In the genomic region with DNA sequence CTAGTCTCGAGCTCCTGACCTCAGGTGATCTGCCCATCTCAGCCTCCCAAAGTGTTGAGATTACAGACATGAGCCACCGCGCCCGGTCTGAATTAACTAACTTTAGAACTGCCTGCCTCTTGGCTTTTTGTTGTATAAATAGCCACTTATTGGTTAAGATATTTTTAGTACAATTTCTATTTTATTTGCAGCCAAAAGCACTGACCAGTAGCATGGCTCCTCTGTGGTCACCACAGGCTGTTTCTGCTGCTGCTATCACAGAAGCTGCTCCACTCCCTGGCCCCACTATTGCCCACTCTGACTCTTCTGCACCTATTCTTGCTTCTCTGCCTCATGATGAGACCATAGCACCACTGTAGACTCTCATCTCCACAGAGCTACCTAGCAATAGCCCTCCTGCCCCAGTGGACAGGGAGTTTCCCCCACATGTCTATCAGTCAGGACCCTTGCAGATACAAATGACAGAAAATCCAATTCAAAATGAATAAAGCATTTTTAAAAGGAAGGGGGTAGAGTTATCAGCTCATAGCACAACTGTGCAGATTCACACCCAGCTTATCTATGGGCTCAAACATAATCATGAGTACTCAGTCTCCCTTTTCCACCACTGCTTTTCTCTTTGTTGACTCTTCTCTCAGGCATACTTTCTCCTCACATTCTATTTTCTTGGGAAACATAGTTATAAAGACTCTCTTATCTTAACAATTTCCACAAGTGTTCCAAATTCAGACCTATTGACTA, we compare ENCODE assay signal across 32 cellular contexts.
"Had no signal": no experiment of that assay in that cellular context is flagged by ENCODE, and none has a peak within 500 bp of the region (broad histone marks: within the 10 kb centered on the region; RNA-seq: fewer than 3 reads in every experiment).

No MANE protein-coding gene starts in this region.

- H3K9ac ChIP-seq: neural progenitor cell had no signal

- H3K36me3 Mint-ChIP-seq: immature natural killer cell; naive B cell; natural killer cell; neural progenitor cell; stimulated activated effector memory CD8-positive, alpha-beta T cell treated with anti-CD3 and anti-CD28 coated beads, Interleukin-12 subunit alpha, Interleukin-12 subunit beta, amount 100 ng/mL, for 72 hours had no signal

- H3K4me3 ChIP-seq: left lung, lower lobe of right lung, neural progenitor cell, ovary, right atrium auricular region, right lobe of liver, skin epidermis, suprapubic skin, thoracic aorta, tibial artery, upper lobe of right lung had no signal

- H3K27ac Mint-ChIP-seq: immature natural killer cell; natural killer cell; nephron progenitor cell; neural progenitor cell; progenitor cell of endocrine pancreas; stimulated activated effector memory CD8-positive, alpha-beta T cell treated with anti-CD3 and anti-CD28 coated beads, Interleukin-12 subunit alpha, Interleukin-12 subunit beta, amount 100 ng/mL, for 72 hours; stimulated activated naive CD8-positive, alpha-beta T cell treated with anti-CD3 and anti-CD28 coated beads, Interleukin-15, Interleukin-2, amounts not matched to agents 100 ng/mL and 50 ng/mL, for 24 hours had no signal

- H3K9me3 ChIP-seq: left lung, lower lobe of right lung, neutrophil, ovary, right atrium auricular region, right lobe of liver, suprapubic skin, thoracic aorta, tibial artery, upper lobe of right lung had no signal

- H3K36me3 ChIP-seq: left lung, lower lobe of right lung, neural progenitor cell, neutrophil, ovary, right atrium auricular region, right lobe of liver, suprapubic skin, thoracic aorta, tibial artery, upper lobe of right lung had no signal

- H3K9me3 Mint-ChIP-seq: natural killer cell; nephron progenitor cell; neural progenitor cell; stimulated activated effector memory CD8-positive, alpha-beta T cell treated with anti-CD3 and anti-CD28 coated beads, Interleukin-12 subunit alpha, Interleukin-12 subunit beta, amount 100 ng/mL, for 72 hours; stimulated activated naive CD8-positive, alpha-beta T cell treated with anti-CD3 and anti-CD28 coated beads, Interleukin-15, Interleukin-2, amounts not matched to agents 100 ng/mL and 50 ng/mL, for 24 hours had no signal

- H3K4me2 ChIP-seq: neural progenitor cell had no signal

- FAIRE-seq: islet of Langerhans, kidney, urothelium cell line had no signal

- H3K4me3 Mint-ChIP-seq: immature natural killer cell; naive B cell; natural killer cell; nephron progenitor cell; neural progenitor cell; stimulated activated effector memory CD8-positive, alpha-beta T cell treated with anti-CD3 and anti-CD28 coated beads, Interleukin-12 subunit alpha, Interleukin-12 subunit beta, amount 100 ng/mL, for 72 hours; stimulated activated naive CD8-positive, alpha-beta T cell treated with anti-CD3 and anti-CD28 coated beads, Interleukin-15, Interleukin-2, amounts not matched to agents 100 ng/mL and 50 ng/mL, for 24 hours had no signal

- ATAC-seq: left colon; left lung; lower lobe of right lung; natural killer cell; right lobe of liver; stimulated activated effector memory CD8-positive, alpha-beta T cell treated with anti-CD3 and anti-CD28 coated beads, Interleukin-12 subunit alpha, Interleukin-12 subunit beta, amount 100 ng/mL, for 72 hours; upper lobe of right lung had no signal

- H3K27me3 ChIP-seq: left lung, neural progenitor cell, neutrophil, ovary, right atrium auricular region, right lobe of liver, suprapubic skin, tibial artery, upper lobe of right lung had no signal

- H3K4me1 Mint-ChIP-seq: immature natural killer cell; naive B cell; natural killer cell; nephron progenitor cell; neural progenitor cell; stimulated activated effector memory CD8-positive, alpha-beta T cell treated with anti-CD3 and anti-CD28 coated beads, Interleukin-12 subunit alpha, Interleukin-12 subunit beta, amount 100 ng/mL, for 72 hours had no signal

- H3K4me1 ChIP-seq: left lung, lower lobe of right lung, neural progenitor cell, right lobe of liver, suprapubic skin, tibial artery, upper lobe of right lung had no signal

- H2AFZ ChIP-seq: neural progenitor cell had no signal

- DNase-seq: hypothalamus; immature natural killer cell; kidney; left colon; left lung; lower lobe of right lung; mammary epithelial cell; mesenchymal stem cell; naive B cell; natural killer cell; nephron progenitor cell; occipital lobe; ovary; right lobe of liver; stimulated activated CD4-positive, alpha-beta T cell treated with anti-CD3 and anti-CD28 coated beads, Interleukin-12 subunit alpha, Interleukin-12 subunit beta, amount 100 ng/mL, for 4 hours; stimulated activated CD4-positive, alpha-beta T cell treated with anti-CD3 and anti-CD28 coated beads, Interleukin-15, amount 100 ng/mL, for 24 hours; stimulated activated CD4-positive, alpha-beta T cell treated with anti-CD3 and anti-CD28 coated beads, Interleukin-4, amount 100 ng/mL, for 24 hours; stimulated activated naive CD4-positive, alpha-beta T cell; tibial artery; trophoblast cell; upper lobe of right lung had no signal

- H3K27me3 Mint-ChIP-seq: progenitor cell of endocrine pancreas had no signal

- H3K27ac ChIP-seq: left lung, lower lobe of right lung, neural progenitor cell, neutrophil, ovary, right atrium auricular region, right lobe of liver, skin epidermis, suprapubic skin, thoracic aorta, tibial artery, upper lobe of right lung had no signal
